ENCODE assay signal across 27 cellular contexts in genomic region chr14:66831190-66831589, GRCh38.
"Had no signal": no experiment of that assay in that cellular context is flagged by ENCODE, and none has a peak within 500 bp of the region (broad histone marks: within the 10 kb centered on the region; RNA-seq: fewer than 3 reads in every experiment).

No MANE protein-coding gene starts in this region.

- H3K4me1 Mint-ChIP-seq: immature natural killer cell; naive B cell; natural killer cell; nephron progenitor cell; neural progenitor cell; stimulated activated effector memory CD8-positive, alpha-beta T cell treated with anti-CD3 and anti-CD28 coated beads, Interleukin-12 subunit alpha, Interleukin-12 subunit beta, amount 100 ng/mL, for 72 hours had no signal

- H3K4me3 ChIP-seq: left ventricle myocardium inferior, lung, neural progenitor cell, right atrium auricular region, skin epidermis, spleen, suprapubic skin, thoracic aorta, tibial artery, upper lobe of right lung had no signal

- DNase-seq: hypothalamus; immature natural killer cell; islet precursor cell; left ventricle myocardium inferior; mesendoderm; naive B cell; natural killer cell; nephron progenitor cell; occipital lobe; spleen; stimulated activated CD4-positive, alpha-beta T cell treated with anti-CD3 and anti-CD28 coated beads, Interleukin-4, amount 100 ng/mL, for 24 hours; stimulated activated naive CD4-positive, alpha-beta T cell; tibial artery; trophoblast cell; upper lobe of right lung had no signal

- H3K27me3 Mint-ChIP-seq: naive B cell; progenitor cell of endocrine pancreas; stimulated activated naive CD8-positive, alpha-beta T cell treated with anti-CD3 and anti-CD28 coated beads, Interleukin-15, Interleukin-2, amounts not matched to agents 100 ng/mL and 50 ng/mL, for 24 hours had no signal

- H3K4me2 ChIP-seq: neural progenitor cell had no signal

- H3K4me3 Mint-ChIP-seq: immature natural killer cell; mesothelial cell of epicardium; naive B cell; natural killer cell; nephron progenitor cell; neural progenitor cell; stimulated activated effector memory CD8-positive, alpha-beta T cell treated with anti-CD3 and anti-CD28 coated beads, Interleukin-12 subunit alpha, Interleukin-12 subunit beta, amount 100 ng/mL, for 72 hours; stimulated activated naive CD8-positive, alpha-beta T cell treated with anti-CD3 and anti-CD28 coated beads, Interleukin-15, Interleukin-2, amounts not matched to agents 100 ng/mL and 50 ng/mL, for 24 hours had no signal

- H3K9me3 Mint-ChIP-seq: neural progenitor cell had no signal

- H3K4me1 ChIP-seq: left ventricle myocardium inferior, neural progenitor cell, right atrium auricular region, spleen, suprapubic skin, tibial artery, upper lobe of right lung had no signal

- H3K27ac Mint-ChIP-seq: immature natural killer cell; mesothelial cell of epicardium; naive B cell; natural killer cell; nephron progenitor cell; neural progenitor cell; progenitor cell of endocrine pancreas; stimulated activated effector memory CD8-positive, alpha-beta T cell treated with anti-CD3 and anti-CD28 coated beads, Interleukin-12 subunit alpha, Interleukin-12 subunit beta, amount 100 ng/mL, for 72 hours; stimulated activated naive CD8-positive, alpha-beta T cell treated with anti-CD3 and anti-CD28 coated beads, Interleukin-15, Interleukin-2, amounts not matched to agents 100 ng/mL and 50 ng/mL, for 24 hours had no signal

- H3K36me3 Mint-ChIP-seq: natural killer cell; neural progenitor cell; stimulated activated effector memory CD8-positive, alpha-beta T cell treated with anti-CD3 and anti-CD28 coated beads, Interleukin-12 subunit alpha, Interleukin-12 subunit beta, amount 100 ng/mL, for 72 hours had no signal

- H3K27ac ChIP-seq: left ventricle myocardium inferior, neural progenitor cell, neutrophil, right atrium auricular region, skin epidermis, spleen, suprapubic skin, thoracic aorta, tibial artery, upper lobe of right lung had no signal

- H3K9me3 ChIP-seq: left ventricle myocardium inferior, neutrophil, right atrium auricular region, spleen, suprapubic skin, thoracic aorta, tibial artery, upper lobe of right lung had no signal

- ATAC-seq: natural killer cell; sciatic nerve; stimulated activated effector memory CD8-positive, alpha-beta T cell treated with anti-CD3 and anti-CD28 coated beads, Interleukin-12 subunit alpha, Interleukin-12 subunit beta, amount 100 ng/mL, for 72 hours; upper lobe of right lung had no signal
